Comparison of ENCODE assay signal across 8 cellular contexts in genomic region chr19:49590071-49590970, GRCh38. TPM values are rescaled to one million over a fixed set of nuclear protein-coding genes. Genes with fewer than 3 reads are reported as not detected.
DNase-seq lines count a peak whose midpoint lies in the region; ATAC-seq and TF ChIP-seq lines count a peak whose summit lies in the region.

No MANE protein-coding gene starts in this region.

- no peak overlapping the region for H4K5ac ChIP-seq in mesendoderm (ENCODE audit: low read length)

- peaks cover 27% of the 10 kb centered on the region for H3K79me2 ChIP-seq in mesendoderm (ENCODE audit: control insufficient read depth, insufficient read depth, low read length)

- no peaks in the 10 kb centered on the region for H3K27me3 ChIP-seq in CD8-positive, alpha-beta T cell (ENCODE audit: insufficient read depth, low read length)
- H3K27me3 ChIP-seq in endocrine pancreas (ENCODE audit: control insufficient read depth, insufficient read depth, low read length): no peaks in the 10 kb centered on the region
- H3K27me3 ChIP-seq in mesendoderm (ENCODE audit: insufficient read depth, low read length, poor library complexity): no peaks in the 10 kb centered on the region

- H3K23ac ChIP-seq in mesendoderm (ENCODE audit: low read length): peak overlapping the region; percentile 100

- H3K27me3 Mint-ChIP-seq in CD8-positive, alpha-beta T cell (ENCODE audit: low read depth): no peaks in the 10 kb centered on the region
- peaks cover 4% of the 10 kb centered on the region for H3K27me3 Mint-ChIP-seq in activated CD8-positive, alpha-beta memory T cell treated with anti-CD3 and anti-CD28 coated beads, Interleukin-2, amount 10 ng/mL, durations not matched to agents 7 days and 5 days

- H3K4me3 Mint-ChIP-seq in CD8-positive, alpha-beta T cell: peak overlapping the region; percentile 91
- peak overlapping the region; percentile 87 for H3K4me3 Mint-ChIP-seq in activated CD8-positive, alpha-beta memory T cell treated with anti-CD3 and anti-CD28 coated beads, Interleukin-2, amount 10 ng/mL, durations not matched to agents 7 days and 5 days

- H3K27ac Mint-ChIP-seq in CD8-positive, alpha-beta T cell: peak overlapping the region; percentile 91
- H3K27ac Mint-ChIP-seq in activated CD8-positive, alpha-beta memory T cell treated with anti-CD3 and anti-CD28 coated beads, Interleukin-2, amount 10 ng/mL, durations not matched to agents 7 days and 5 days: peak overlapping the region; percentile 89

- peaks cover 36% of the 10 kb centered on the region for H3K4me1 Mint-ChIP-seq in CD8-positive, alpha-beta T cell (ENCODE audit: low read depth)
- H3K4me1 Mint-ChIP-seq in activated CD8-positive, alpha-beta memory T cell treated with anti-CD3 and anti-CD28 coated beads, Interleukin-2, amount 10 ng/mL, durations not matched to agents 7 days and 5 days: peaks cover 30% of the 10 kb centered on the region

- H3K4me1 ChIP-seq in CD8-positive, alpha-beta T cell (ENCODE audit: insufficient read depth, low read length): peaks cover 23% of the 10 kb centered on the region
- H3K4me1 ChIP-seq in endocrine pancreas (ENCODE audit: control insufficient read depth, insufficient read depth, low read length) (no peaks in the 10 kb centered on the region), mesendoderm (ENCODE audit: control insufficient read depth, low read depth, low read length) (no peaks in the 10 kb centered on the region)

- peak overlapping the region; percentile 97 for H3K4me3 ChIP-seq in CD8-positive, alpha-beta T cell (ENCODE audit: low read depth, low read length)
- H3K4me3 ChIP-seq in endocrine pancreas (ENCODE audit: control insufficient read depth, insufficient read depth, low read length) (peak overlapping the region; percentile 1), mesendoderm (ENCODE audit: low read length) (peak overlapping the region; percentile 80)

- H3K79me1 ChIP-seq in mesendoderm (ENCODE audit: low read length): peaks cover 8% of the 10 kb centered on the region

- no peak overlapping the region for H4K8ac ChIP-seq in mesendoderm (ENCODE audit: low read depth, low read length)

- peak overlapping the region; percentile 23 for H3K9ac ChIP-seq in endocrine pancreas (ENCODE audit: control insufficient read depth, insufficient read depth, low read length)
- peak overlapping the region; percentile 100 for H3K9ac ChIP-seq in mesendoderm (ENCODE audit: low read length)

- H3K4me2 ChIP-seq in mesendoderm (ENCODE audit: low read length): peak overlapping the region; percentile 99

- peak overlapping the region; percentile 100 for H3K56ac ChIP-seq in mesendoderm (ENCODE audit: low read length)

- peaks cover 18% of the 10 kb centered on the region for H3K36me3 Mint-ChIP-seq in CD8-positive, alpha-beta T cell
- H3K36me3 Mint-ChIP-seq in activated CD8-positive, alpha-beta memory T cell treated with anti-CD3 and anti-CD28 coated beads, Interleukin-2, amount 10 ng/mL, durations not matched to agents 7 days and 5 days: peaks cover 13% of the 10 kb centered on the region

- POLR2A ChIA-PET in CD8-positive, alpha-beta T cell (lab: Charles Lee): interaction anchor here (1.0 to 4.0 kb wide), 8 partner anchors 10 to 87 kb away, joined by 3 to 44 read pairs (median 6); partner anchors contain the start of genes BCL2L12, IRF3, NOSIP and PRMT1

- H3K27ac ChIP-seq in CD8-positive, alpha-beta T cell (ENCODE audit: low read depth, low read length): peak overlapping the region; percentile 83
- H3K27ac ChIP-seq in mesendoderm (ENCODE audit: low read depth, low read length): peak overlapping the region; percentile 91

- peak; percentile 77 for ATAC-seq in CD8-positive, alpha-beta T cell
- peak; percentile 57 for ATAC-seq in GM19452 (IDR thresholded peaks at IDR 0.05; ENCODE audit: unreplicated experiment)
- peak; percentile 85 for ATAC-seq in activated CD8-positive, alpha-beta memory T cell treated with anti-CD3 and anti-CD28 coated beads, Interleukin-2, amount 10 ng/mL, durations not matched to agents 7 days and 5 days

- peaks cover 11% of the 10 kb centered on the region for H3K36me3 ChIP-seq in CD8-positive, alpha-beta T cell (ENCODE audit: insufficient read depth, low read length)
- H3K36me3 ChIP-seq in endocrine pancreas (ENCODE audit: control insufficient read depth, insufficient read depth, low read length): no peaks in the 10 kb centered on the region
- no peaks in the 10 kb centered on the region for H3K36me3 ChIP-seq in mesendoderm (ENCODE audit: control insufficient read depth, insufficient read depth, low read length)

- intact Hi-C loops in CD8-positive, alpha-beta T cell (cut with DNase I, micrococcal nuclease): loop anchor here (1.0 to 5.0 kb wide), 13 partner anchors 10 to 953 kb away; partner anchors contain the start of genes DBP (in 2 of the 2), GYS1 (in 2 of the 2), MED25 (in 2 of the 2) and NOSIP (in 2 of the 2)

- no CpG with 5 or more reads among the region's 58 CpGs for WGBS in mesendoderm (ENCODE audit: extremely low coverage, insufficient coverage, low lambda C conversion rate)

- H3K4ac ChIP-seq in mesendoderm (ENCODE audit: low read depth, low read length): peak overlapping the region; percentile 81

- H2BK5ac ChIP-seq in mesendoderm (ENCODE audit: low read length): peak overlapping the region; percentile 15

- peak; percentile 90 to 97 (median 93) for DNase-seq in CD8-positive, alpha-beta T cell
- DNase-seq in HT-29 (ENCODE audit: low spot score): peak; percentile 100
- peak; percentile 99 for DNase-seq in NOMO-1 treated with DMSO at 0.1 percent for 48 hours (lab: John Stamatoyannopoulos, UW; ENCODE audit: unreplicated experiment)
- peak; percentile 98 for DNase-seq in activated CD8-positive, alpha-beta memory T cell treated with anti-CD3 and anti-CD28 coated beads, Interleukin-2, amount 10 ng/mL, durations not matched to agents 7 days and 5 days
- peak; percentile 100 for DNase-seq in mesendoderm
- peak; percentile 87 for DNase-seq in stimulated activated CD8-positive, alpha-beta memory T cell treated with anti-CD3 and anti-CD28 coated beads, Interleukin-12 subunit alpha, Interleukin-12 subunit beta, amount 100 ng/mL, for 4 hours (ENCODE audit: low read depth)

- no peak overlapping the region for H2BK120ac ChIP-seq in mesendoderm (ENCODE audit: low read depth, low read length)

- H3K9me3 ChIP-seq in CD8-positive, alpha-beta T cell (ENCODE audit: low read length): no peaks in the 10 kb centered on the region
- H3K9me3 ChIP-seq in endocrine pancreas (ENCODE audit: control insufficient read depth, low read length): no peaks in the 10 kb centered on the region

- no peaks in the 10 kb centered on the region for H3K9me3 Mint-ChIP-seq in CD8-positive, alpha-beta T cell
- no peaks in the 10 kb centered on the region for H3K9me3 Mint-ChIP-seq in activated CD8-positive, alpha-beta memory T cell treated with anti-CD3 and anti-CD28 coated beads, Interleukin-2, amount 10 ng/mL, durations not matched to agents 7 days and 5 days (ENCODE audit: low read depth)

- CTCF ChIA-PET in CD8-positive, alpha-beta T cell (lab: Charles Lee): interaction anchor here (0.6 to 1.3 kb wide), 7 partner anchors 10 to 104 kb away, joined by 3 to 5 read pairs (median 3); partner anchors contain the start of genes NOSIP, PRRG2 and RRAS
- CTCF ChIA-PET in activated CD8-positive, alpha-beta memory T cell treated with anti-CD3 and anti-CD28 coated beads, Interleukin-2, amount 10 ng/mL, durations not matched to agents 7 days and 5 days (lab: Charles Lee): interaction anchor here (1.1 to 3.2 kb wide), 11 partner anchors 11 to 114 kb away, joined by 3 to 16 read pairs (median 4); partner anchors contain the start of genes NOSIP, PRRG2 and RRAS

- no peak overlapping the region for H2BK15ac ChIP-seq in mesendoderm (replicated peaks; ENCODE audit: low read depth)

- peak overlapping the region; percentile 29 for H3K18ac ChIP-seq in mesendoderm (ENCODE audit: low read length)

- H2AK5ac ChIP-seq in mesendoderm (ENCODE audit: low read length): peak overlapping the region; percentile 1

- TF ChIP-seq CTCF in CD8-positive, alpha-beta T cell (IDR thresholded peaks at IDR 0.05): peak; percentile 29

RNA-seq across cellular contexts. Expression of gene PRR12, which starts 0.7 kb away (rescaled TPM):
- total RNA-seq in CD8-positive, alpha-beta T cell: 10 to 100 TPM; 26.2 to 28.9 TPM
- 15.0 and 15.3 TPM in 2 replicates for total RNA-seq in HT-29 (2014; rRNA removed; shearing (Covaris generic))
- total RNA-seq in activated CD8-positive, alpha-beta memory T cell treated with anti-CD3 and anti-CD28 coated beads, Interleukin-2, amount 10 ng/mL, durations not matched to agents 7 days and 5 days: 10 to 100 TPM; 34.8 to 46.5 TPM
- 20.3 TPM for polyA plus RNA-seq in mesendoderm (2013, experiment 1 of 2)
- 20.4 TPM for polyA plus RNA-seq in mesendoderm (2013, experiment 2 of 2)

RNA-seq across cellular contexts. Expression of gene PRRG2, which starts 9.2 kb away (rescaled TPM):
- 1 to 10 TPM in 1 of 2 experiments, under 1 TPM in 1; 0.52 to 1.4 TPM for total RNA-seq in CD8-positive, alpha-beta T cell
- 25.8 and 26.3 TPM in 2 replicates for total RNA-seq in HT-29 (2014; rRNA removed; shearing (Covaris generic))
- total RNA-seq in activated CD8-positive, alpha-beta memory T cell treated with anti-CD3 and anti-CD28 coated beads, Interleukin-2, amount 10 ng/mL, durations not matched to agents 7 days and 5 days: 1 to 10 TPM in 1 of 2 experiments, under 1 TPM in 1; 0.49 to 2.4 TPM
- 2.1 TPM for polyA plus RNA-seq in mesendoderm (2013, experiment 1 of 2)
- 2.8 TPM for polyA plus RNA-seq in mesendoderm (2013, experiment 2 of 2)

RNA-seq across cellular contexts. Expression of gene NOSIP, which starts 10.0 kb away (rescaled TPM):
- total RNA-seq in CD8-positive, alpha-beta T cell: 100 to 1,000 TPM; 103 to 110 TPM
- total RNA-seq in HT-29 (2014; rRNA removed; shearing (Covaris generic)): 247 and 262 TPM in 2 replicates
- total RNA-seq in activated CD8-positive, alpha-beta memory T cell treated with anti-CD3 and anti-CD28 coated beads, Interleukin-2, amount 10 ng/mL, durations not matched to agents 7 days and 5 days: 10 to 100 TPM; 77.3 to 96.1 TPM
- 54.8 TPM for polyA plus RNA-seq in mesendoderm (2013, experiment 1 of 2)
- polyA plus RNA-seq in mesendoderm (2013, experiment 2 of 2): 56.3 TPM

RNA-seq across cellular contexts. Expression of gene RRAS, which starts 49.6 kb away (rescaled TPM):
- 1 to 10 TPM; 3.6 to 4.9 TPM for total RNA-seq in CD8-positive, alpha-beta T cell
- 33.1 and 45.2 TPM in 2 replicates for total RNA-seq in HT-29 (2014; rRNA removed; shearing (Covaris generic))
- total RNA-seq in activated CD8-positive, alpha-beta memory T cell treated with anti-CD3 and anti-CD28 coated beads, Interleukin-2, amount 10 ng/mL, durations not matched to agents 7 days and 5 days: 1 to 10 TPM; 6.6 to 9.6 TPM
- 7.3 TPM for polyA plus RNA-seq in mesendoderm (2013, experiment 1 of 2)
- polyA plus RNA-seq in mesendoderm (2013, experiment 2 of 2): 8.4 TPM

RNA-seq across cellular contexts. Expression of gene SCAF1, which starts 51.7 kb away (rescaled TPM):
- 10 to 100 TPM; 30.2 to 33.3 TPM for total RNA-seq in CD8-positive, alpha-beta T cell
- 58.6 and 67.6 TPM in 2 replicates for total RNA-seq in HT-29 (2014; rRNA removed; shearing (Covaris generic))
- 10 to 100 TPM; 78.8 to 79.3 TPM for total RNA-seq in activated CD8-positive, alpha-beta memory T cell treated with anti-CD3 and anti-CD28 coated beads, Interleukin-2, amount 10 ng/mL, durations not matched to agents 7 days and 5 days
- polyA plus RNA-seq in mesendoderm (2013, experiment 1 of 2): 42.4 TPM
- 44.6 TPM for polyA plus RNA-seq in mesendoderm (2013, experiment 2 of 2)

Comparison
In these comparisons a context has a peak if more than half of its experiments do, and no peak if none do; other contexts are left out.
1. Peak in every context shown above with its lines: DNase-seq, ATAC-seq, H3K4me3 ChIP-seq and H3K27ac ChIP-seq.
2. H3K4me3 ChIP-seq: peak in every context shown above with its lines; median percentile 97 in CD8-positive, alpha-beta T cell; 80 in mesendoderm; 1 in endocrine pancreas.